Comparison of ENCODE assay signal across 1 cellular context in the genomic region with DNA sequence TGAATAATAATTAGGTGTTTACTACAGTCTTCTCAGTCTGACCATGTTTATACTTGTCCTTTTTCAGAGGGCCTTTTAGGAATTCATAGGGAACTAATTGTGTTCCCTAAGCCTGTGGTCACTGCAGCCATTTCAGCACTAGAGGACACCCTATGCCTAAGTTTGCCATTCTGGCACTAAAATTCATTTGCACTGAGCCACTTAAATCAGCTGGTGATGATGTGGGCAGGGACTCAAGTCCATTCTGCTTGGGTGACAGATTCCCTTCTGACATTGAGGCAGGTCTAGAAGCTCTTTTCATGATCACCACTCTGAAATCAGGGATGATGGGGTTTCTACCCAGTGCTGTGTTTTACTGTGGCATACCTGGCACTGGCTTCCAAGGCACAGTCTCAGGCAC.
TF ChIP-seq lines count a peak whose summit lies in the region.

No MANE protein-coding gene starts in this region.

TF ChIP-seq in GM12878, 131 proteins besides CTCF, POLR2A, EP300 and RAD21 (continued from another document):
- TF ChIP-seq RAD51 (IDR thresholded peaks at IDR 0.05) (no peak), FOXK2 (IDR thresholded peaks at IDR 0.05) (no peak), REST (IDR thresholded peaks at IDR 0.05; ENCODE audit: low read depth, low read length) (no peak), CHD1 (IDR thresholded peaks at IDR 0.05; ENCODE audit: low read depth, low read length) (no peak), SMARCA5 (IDR thresholded peaks at IDR 0.05) (no peak)
TF ChIP-seq in GM12878: peak in this region for 0.
